ENCODE assay signal across 8 cellular contexts in the genomic region with DNA sequence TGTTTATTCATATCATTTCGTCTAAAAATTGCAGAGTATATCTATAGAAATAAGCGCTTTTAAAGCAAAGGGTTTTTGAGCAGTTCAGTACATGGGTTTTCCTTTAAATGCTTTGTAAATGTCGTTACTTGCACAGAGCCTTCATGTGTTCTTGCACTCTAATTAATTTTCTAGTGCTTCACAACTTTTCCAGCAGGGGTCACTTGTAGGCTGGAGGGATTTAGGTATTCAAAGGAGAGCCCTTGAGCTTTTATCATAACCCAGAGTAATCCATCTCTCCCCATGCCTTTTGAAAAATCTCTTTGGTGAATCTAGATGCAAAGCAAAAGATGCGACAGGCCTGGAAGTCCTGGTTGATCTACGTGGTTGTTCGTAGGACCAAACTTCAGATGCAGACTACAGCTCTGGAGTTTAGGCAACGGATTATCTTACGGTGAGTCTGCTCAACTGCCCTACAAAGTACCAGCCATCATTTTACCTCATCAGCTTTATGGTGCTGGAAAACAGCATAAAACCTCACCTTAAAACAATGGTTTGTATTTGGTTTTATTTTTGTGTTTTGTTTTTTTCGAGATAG.
DNase-seq lines count a peak whose midpoint lies in the region; ATAC-seq and TF ChIP-seq lines count a peak whose summit lies in the region.

No MANE protein-coding gene starts in this region.

- no peak overlapping the region for H2BK15ac ChIP-seq in mesenchymal stem cell (ENCODE audit: low read depth, poor library complexity, severe bottlenecking)

- H3K23ac ChIP-seq in mesenchymal stem cell (ENCODE audit: low read length in 2 of 2), result no peak overlapping the region

- H3K9me3 ChIP-seq in DND-41 (ENCODE audit: insufficient read depth, low read length, severe bottlenecking), result no peaks in the 10 kb centered on the region
- no peaks in the 10 kb centered on the region for H3K9me3 ChIP-seq in mesenchymal stem cell (ENCODE audit: control insufficient read depth, low read length)

- H3K4me1 ChIP-seq in DND-41 (ENCODE audit: insufficient read depth, low read length) (no peaks in the 10 kb centered on the region), mesenchymal stem cell (ENCODE audit: control insufficient read depth, insufficient read depth, low read depth, low read length) (peaks cover 3% of the 10 kb centered on the region)

- H3K9ac ChIP-seq in DND-41 (ENCODE audit: low read depth, low read length), result no peak overlapping the region
- no peak overlapping the region for H3K9ac ChIP-seq in mesenchymal stem cell (ENCODE audit: low read length)

- H2BK120ac ChIP-seq in mesenchymal stem cell (ENCODE audit: low read depth, low read length), result no peak overlapping the region

- no peaks in the 10 kb centered on the region for H3K79me1 ChIP-seq in mesenchymal stem cell (replicated peaks; ENCODE audit: low read length, poor library complexity, severe bottlenecking)

- H3K36me3 ChIP-seq in DND-41 (ENCODE audit: insufficient read depth, low read length) (peaks cover 63% of the 10 kb centered on the region), mesenchymal stem cell (ENCODE audit: control insufficient read depth in 1 of 2, insufficient read depth in 2 of 2, low read depth in 1 of 2, low read length in 2 of 2) (peaks cover 3 to 13% of the 10 kb centered on the region in 2 experiments)

- no peak overlapping the region for H4K91ac ChIP-seq in mesenchymal stem cell (ENCODE audit: low read length)

- no peak overlapping the region for H4K8ac ChIP-seq in mesenchymal stem cell (ENCODE audit: low read length)

- H2BK5ac ChIP-seq in mesenchymal stem cell (ENCODE audit: low read depth, low read length, poor library complexity, severe bottlenecking), result no peak overlapping the region

- no peak overlapping the region for H3K4me3 ChIP-seq in DND-41 (ENCODE audit: low read depth in 1 of 2, low read length in 2 of 2)
- no peak overlapping the region for H3K4me3 ChIP-seq in mesenchymal stem cell (ENCODE audit: insufficient read depth in 1 of 2, low read depth in 1 of 2, low read length in 2 of 2)

- ATAC-seq in DND-41 (ENCODE audit: insufficient read depth, low read depth) (peak; percentile 65; the same call in 2 of the 3 replicates), HG03097 (IDR thresholded peaks at IDR 0.05; ENCODE audit: low FRiP score, unreplicated experiment) (no peak), HG03139 (IDR thresholded peaks at IDR 0.05; ENCODE audit: unreplicated experiment) (no peak)

- H3K4me2 ChIP-seq in DND-41 (ENCODE audit: insufficient read depth, low read length), result no peak overlapping the region
- no peak overlapping the region for H3K4me2 ChIP-seq in mesenchymal stem cell (ENCODE audit: low read length, poor library complexity, severe bottlenecking)

- H2AFZ ChIP-seq in DND-41 (ENCODE audit: low read depth, low read length) (no peak overlapping the region), mesenchymal stem cell (ENCODE audit: low read depth, low read length) (no peak overlapping the region)

- TF ChIP-seq CTCF in DND-41 (IDR thresholded peaks at IDR 0.05; ENCODE audit: borderline replicate concordance, extremely low read depth, low read length, poor library complexity, severe bottlenecking), result peak; percentile 62

- H2BK12ac ChIP-seq in mesenchymal stem cell (ENCODE audit: low read length in 2 of 2), result no peak overlapping the region

- no peak overlapping the region for H3K27ac ChIP-seq in DND-41 (ENCODE audit: low read length)
- H3K27ac ChIP-seq in mesenchymal stem cell (ENCODE audit: low read length, poor library complexity, severe bottlenecking), result no peak overlapping the region

- H4K20me1 ChIP-seq in DND-41 (ENCODE audit: insufficient read depth, low read length), result no peaks in the 10 kb centered on the region

- no peaks in the 10 kb centered on the region for H3K79me2 ChIP-seq in DND-41 (ENCODE audit: insufficient read depth, low read length)

- H3K18ac ChIP-seq in mesenchymal stem cell (ENCODE audit: low read depth in 1 of 2, low read length in 2 of 2), result no peak overlapping the region

- WGBS in mesenchymal stem cell, result 76% methylated on average over 4 of the region's 9 CpGs

- DNase-seq in A172 (ENCODE audit: low spot score) (peak; percentile 6), DND-41 (no peak), NCI-H460 (ENCODE audit: extremely low read depth, low read depth) (peak; percentile 48), cerebellum (ENCODE audit: low spot score) (peak; percentile 79), mesenchymal stem cell (peak; percentile 52), dedifferentiated amniotic fluid mesenchymal stem cell (ENCODE audit: extremely low spot score) (no peak)

- H3K4ac ChIP-seq in mesenchymal stem cell (ENCODE audit: low read depth in 1 of 2, low read length in 2 of 2), result no peak overlapping the region

- H3K27me3 ChIP-seq in DND-41 (ENCODE audit: insufficient read depth, low read length, poor library complexity) (no peaks in the 10 kb centered on the region), mesenchymal stem cell (ENCODE audit: control insufficient read depth in 1 of 2, insufficient read depth in 1 of 2, low read length in 2 of 2) (no peaks in the 10 kb centered on the region)

- no peak overlapping the region for H2AK5ac ChIP-seq in mesenchymal stem cell (ENCODE audit: low read length, severe bottlenecking)

- H3K14ac ChIP-seq in mesenchymal stem cell (ENCODE audit: low read length in 2 of 2), result no peak overlapping the region

Comparison
In these comparisons a context has a peak if more than half of its experiments do, and no peak if none do; other contexts are left out.
1. DNase-seq: peak in A172 (single experiment), NCI-H460 (single experiment), cerebellum (single experiment) and mesenchymal stem cell (single experiment); none in DND-41 (single experiment) and dedifferentiated amniotic fluid mesenchymal stem cell (single experiment).